Comparison of ENCODE assay signal across 8 cellular contexts in genomic region chr6:52361945-52362442, GRCh38. TPM values are rescaled to one million over a fixed set of nuclear protein-coding genes. Genes with fewer than 3 reads are reported as not detected.
DNase-seq lines count a peak whose midpoint lies in the region; ATAC-seq and TF ChIP-seq lines count a peak whose summit lies in the region.

TSS of gene PAQR8 (plus strand) at chr6:52362151. CDS start at chr6:52403214, 41,063 bp downstream.

- ATAC-seq in GM21360 (IDR thresholded peaks at IDR 0.05; ENCODE audit: unreplicated experiment): peak; percentile 68
- peak; percentile 93 for ATAC-seq in activated T-helper 17 cell treated with anti-CD3 and anti-CD28 coated beads, Interleukin-2, amount 50 U/mL, for 72 hours (replicated peaks)

- H3K9me3 Mint-ChIP-seq in Caco-2 (ENCODE audit: unreplicated experiment): no peaks in the 10 kb centered on the region
- no peaks in the 10 kb centered on the region for H3K9me3 Mint-ChIP-seq in activated T-helper 17 cell treated with anti-CD3 and anti-CD28 coated beads, Interleukin-2, amount 50 U/mL, for 72 hours
- no peaks in the 10 kb centered on the region for H3K9me3 Mint-ChIP-seq in stimulated activated naive CD8-positive, alpha-beta T cell treated with anti-CD3 and anti-CD28 coated beads, Interleukin-15, Interleukin-2, amounts not matched to agents 100 ng/mL and 50 ng/mL, for 24 hours

- no peaks in the 10 kb centered on the region for H3K4me1 Mint-ChIP-seq in Caco-2 (ENCODE audit: low read depth, unreplicated experiment)
- peaks cover 24% of the 10 kb centered on the region for H3K4me1 Mint-ChIP-seq in activated T-helper 17 cell treated with anti-CD3 and anti-CD28 coated beads, Interleukin-2, amount 50 U/mL, for 72 hours
- peaks cover 50% of the 10 kb centered on the region for H3K4me1 Mint-ChIP-seq in stimulated activated naive CD8-positive, alpha-beta T cell treated with anti-CD3 and anti-CD28 coated beads, Interleukin-15, Interleukin-2, amounts not matched to agents 100 ng/mL and 50 ng/mL, for 24 hours (ENCODE audit: low read depth)

- no peaks in the 10 kb centered on the region for H3K27me3 Mint-ChIP-seq in Caco-2 (ENCODE audit: insufficient read depth, unreplicated experiment)
- H3K27me3 Mint-ChIP-seq in activated T-helper 17 cell treated with anti-CD3 and anti-CD28 coated beads, Interleukin-2, amount 50 U/mL, for 72 hours: no peaks in the 10 kb centered on the region
- no peaks in the 10 kb centered on the region for H3K27me3 Mint-ChIP-seq in stimulated activated naive CD8-positive, alpha-beta T cell treated with anti-CD3 and anti-CD28 coated beads, Interleukin-15, Interleukin-2, amounts not matched to agents 100 ng/mL and 50 ng/mL, for 24 hours

- no peaks in the 10 kb centered on the region for H3K9me2 ChIP-seq in neural cell (ENCODE audit: insufficient read depth, low read length)

- H3F3A ChIP-seq in neural cell (ENCODE audit: insufficient read depth, low read length, poor library complexity, severe bottlenecking): no peaks in the 10 kb centered on the region

- peak within 1 kb of the TSS; percentile 60 for H3K9ac ChIP-seq in neural cell (ENCODE audit: low read length)

- no TSS peak for BruUV-seq in Caco-2 (replicated peaks; lab: Mats Ljungman, UMichigan)

- H3K27ac Mint-ChIP-seq in Caco-2 (ENCODE audit: unreplicated experiment): peak within 1 kb of the TSS; percentile 75
- peak within 1 kb of the TSS; percentile 85 for H3K27ac Mint-ChIP-seq in activated T-helper 17 cell treated with anti-CD3 and anti-CD28 coated beads, Interleukin-2, amount 50 U/mL, for 72 hours
- peak within 1 kb of the TSS; percentile 93 for H3K27ac Mint-ChIP-seq in stimulated activated naive CD8-positive, alpha-beta T cell treated with anti-CD3 and anti-CD28 coated beads, Interleukin-15, Interleukin-2, amounts not matched to agents 100 ng/mL and 50 ng/mL, for 24 hours

- peak within 1 kb of the TSS; percentile 88 for H3K4me2 ChIP-seq in neural cell (ENCODE audit: low read length)

- H3K27ac ChIP-seq in neural cell (ENCODE audit: low read length): no peak within 1 kb of the TSS

- CTCF ChIA-PET in Caco-2 (lab: Charles Lee): interaction anchor here (0.6 to 1.2 kb wide), 4 partner anchors 11 to 228 kb away, joined by 3 to 5 read pairs (median 4); no protein-coding TSS in a partner anchor

- DNase-seq in Caco-2 (peak; percentile 47 to 81), HT1080 (ENCODE audit: low read depth) (peak; percentile 67), RPMI7951 (ENCODE audit: low read depth) (peak; percentile 77), fibroblast of villous mesenchyme (ENCODE audit: low read depth) (peak; percentile 56)

- H4K20me1 ChIP-seq in neural cell (ENCODE audit: insufficient read depth): no peaks in the 10 kb centered on the region

- TF ChIP-seq EP300 in neural cell (conservative IDR thresholded peaks at IDR 0.05; ENCODE audit: poor library complexity, severe bottlenecking): no peak

- POLR2A ChIA-PET in Caco-2 (lab: Charles Lee): interaction anchor here (1.5 to 2.2 kb wide), 2 partner anchors 9 to 77 kb away, joined by 8 to 12 read pairs; partner anchors contain the start of gene MCM3

- no peaks in the 10 kb centered on the region for H3K79me2 ChIP-seq in neural cell (replicated peaks; ENCODE audit: insufficient read depth, low read length)

- H3K36me3 ChIP-seq in Caco-2 (ENCODE audit: control insufficient read depth, insufficient read depth, low read length): no peaks in the 10 kb centered on the region; the same call in 1 of the 2 replicates
- H3K36me3 ChIP-seq in neural cell (ENCODE audit: insufficient read depth, low read length): no peaks in the 10 kb centered on the region

- no peaks in the 10 kb centered on the region for H3K9me3 ChIP-seq in Caco-2
- no peaks in the 10 kb centered on the region for H3K9me3 ChIP-seq in neural cell (ENCODE audit: low read length)

- H3K4me1 ChIP-seq in Caco-2: peaks cover 26% of the 10 kb centered on the region

- no peaks in the 10 kb centered on the region for H3K36me3 Mint-ChIP-seq in Caco-2 (ENCODE audit: insufficient read depth, unreplicated experiment)
- peaks cover 12% of the 10 kb centered on the region for H3K36me3 Mint-ChIP-seq in activated T-helper 17 cell treated with anti-CD3 and anti-CD28 coated beads, Interleukin-2, amount 50 U/mL, for 72 hours (ENCODE audit: low read depth)
- peaks cover 17% of the 10 kb centered on the region for H3K36me3 Mint-ChIP-seq in stimulated activated naive CD8-positive, alpha-beta T cell treated with anti-CD3 and anti-CD28 coated beads, Interleukin-15, Interleukin-2, amounts not matched to agents 100 ng/mL and 50 ng/mL, for 24 hours (ENCODE audit: low read depth)

- peak within 1 kb of the TSS; percentile 78 for H2AFZ ChIP-seq in neural cell (ENCODE audit: low read depth, low read length)

- TF ChIP-seq RAD21 in neural cell (conservative IDR thresholded peaks at IDR 0.05): no peak

- intact Hi-C loops in Caco-2 (cut with micrococcal nuclease; ENCODE audit: unreplicated experiment): loop anchor here (1.0 to 5.0 kb wide), 4 partner anchors 35 to 75 kb away; no protein-coding TSS in a partner anchor

- no peaks in the 10 kb centered on the region for H3K27me3 ChIP-seq in Caco-2 (replicated peaks; ENCODE audit: control insufficient read depth, insufficient read depth, low read length)
- peaks cover 14% of the 10 kb centered on the region for H3K27me3 ChIP-seq in neural cell (ENCODE audit: insufficient read depth, low read depth, low read length)

- TF ChIP-seq CTCF in Caco-2 (IDR thresholded peaks at IDR 0.05; ENCODE audit: insufficient read depth in 1 of 2, low read depth in 1 of 2, low read length in 1 of 2, severe bottlenecking in 1 of 2, unreplicated experiment in 1 of 2) (no peak), fibroblast of villous mesenchyme (IDR thresholded peaks at IDR 0.05; ENCODE audit: insufficient read depth, low read depth, low read length) (no peak), neural cell (IDR thresholded peaks at IDR 0.05; ENCODE audit: poor library complexity, severe bottlenecking) (no peak)

- peak within 1 kb of the TSS; percentile 74 for H3K4me3 Mint-ChIP-seq in Caco-2 (ENCODE audit: unreplicated experiment)
- peak within 1 kb of the TSS; percentile 83 for H3K4me3 Mint-ChIP-seq in activated T-helper 17 cell treated with anti-CD3 and anti-CD28 coated beads, Interleukin-2, amount 50 U/mL, for 72 hours
- peak within 1 kb of the TSS; percentile 93 for H3K4me3 Mint-ChIP-seq in stimulated activated naive CD8-positive, alpha-beta T cell treated with anti-CD3 and anti-CD28 coated beads, Interleukin-15, Interleukin-2, amounts not matched to agents 100 ng/mL and 50 ng/mL, for 24 hours

- H3K4me3 ChIP-seq in Caco-2 (ENCODE audit: low read depth, low read length): peak within 1 kb of the TSS; percentile 93
- peak within 1 kb of the TSS; percentile 81 for H3K4me3 ChIP-seq in fibroblast of villous mesenchyme (ENCODE audit: low read depth, low read length)
- peak within 1 kb of the TSS; percentile 82 for H3K4me3 ChIP-seq in neural cell (ENCODE audit: low read length)

TF ChIP-seq in neural cell, 6 proteins besides CTCF, POLR2A, EP300 and RAD21:
- peak; percentile 47 for TF ChIP-seq MXI1 (conservative IDR thresholded peaks at IDR 0.05; ENCODE audit: poor library complexity, severe bottlenecking)
- no peak for TF ChIP-seq REST (IDR thresholded peaks at IDR 0.05; ENCODE audit: borderline replicate concordance)
TF ChIP-seq in neural cell: peak in this region for 1.

RNA-seq across cellular contexts. Expression of gene PAQR8, which starts in this region (rescaled TPM):
- total RNA-seq in Caco-2 (2022) (8.7 and 10.0 TPM in 2 replicates), fibroblast of villous mesenchyme (3.2 and 4.7 TPM in 2 replicates)
- total RNA-seq in HT1080 (2014; rRNA removed; shearing (Covaris generic)): 2.1 and 2.5 TPM in 2 replicates
- 4.2 and 4.6 TPM in 2 replicates for polyA plus RNA-seq in HT1080 (2015; cell fraction: cytosol; rRNA removed)
- polyA plus RNA-seq in HT1080 (2015; cell fraction: nucleus; rRNA removed): 2.6 TPM in 2 replicates
- 13.1 and 14.5 TPM in 2 replicates for total RNA-seq in RPMI7951 (2014; rRNA removed; shearing (Covaris generic))
- total RNA-seq in activated T-helper 17 cell treated with anti-CD3 and anti-CD28 coated beads, Interleukin-2, amount 50 U/mL, for 72 hours: 1 to 10 TPM; 5.7 to 9.2 TPM
- 1.8 TPM in 2 replicates for polyA plus RNA-seq in neural cell
- polyA minus RNA-seq in neural cell: 3.7 and 3.9 TPM in 2 replicates
